Comparison of ENCODE assay signal across 8 cellular contexts in genomic region chr1:211323156-211324063, GRCh38. TPM values are rescaled to one million over a fixed set of nuclear protein-coding genes. Genes with fewer than 3 reads are reported as not detected.
DNase-seq lines count a peak whose midpoint lies in the region; ATAC-seq and TF ChIP-seq lines count a peak whose summit lies in the region.

No MANE protein-coding gene starts in this region.

- POLR2A ChIA-PET in Panc1 (lab: Charles Lee): no interaction called here

- BruUV-seq in Panc1 (replicated peaks; lab: Mats Ljungman, UMichigan): no TSS peak

- ATAC-seq in GM21737 (IDR thresholded peaks at IDR 0.05; ENCODE audit: unreplicated experiment): peak; percentile 50
- ATAC-seq in Panc1: peak; percentile 85
- ATAC-seq in sciatic nerve: peak; percentile 53

- no peaks in the 10 kb centered on the region for H3K9me3 ChIP-seq in Panc1 (ENCODE audit: control insufficient read depth, insufficient read depth, low read depth, low read length)

- intact Hi-C loops in Panc1 (cut with micrococcal nuclease; ENCODE audit: unreplicated experiment): loop anchor here (1.0 to 10.0 kb wide), 3 partner anchors 61 to 191 kb away; no protein-coding TSS in a partner anchor
- intact Hi-C loops in sciatic nerve (cut with DNase I): no loop called here

- H3K27me3 ChIP-seq in Panc1 (ENCODE audit: control insufficient read depth, insufficient read depth, low read length): no peaks in the 10 kb centered on the region

- peaks cover 7% of the 10 kb centered on the region for H3K4me1 ChIP-seq in Panc1 (ENCODE audit: control insufficient read depth, insufficient read depth, low read length)

- H3K36me3 ChIP-seq in Panc1 (ENCODE audit: control insufficient read depth, insufficient read depth, low read length): no peaks in the 10 kb centered on the region

- no peak overlapping the region for H3K27ac ChIP-seq in Panc1 (ENCODE audit: low read length)

- TF ChIP-seq CTCF in Panc1 (IDR thresholded peaks at IDR 0.05): peak; percentile 96

- DNase-seq in GM04504 (ENCODE audit: low read depth): peak; percentile 28
- DNase-seq in KG1 (lab: John Stamatoyannopoulos, UW): peak; percentile 68
- peak; percentile 60 for DNase-seq in Panc1 (ENCODE audit: low read depth, low spot score)
- DNase-seq in activated effector memory CD4-positive, alpha-beta T cell treated with Interleukin-2 at 50 U/mL for 16 hours: peak; percentile 50
- DNase-seq in glomerular visceral epithelial cell (ENCODE audit: extremely low spot score): peak; percentile 71
- no peak for DNase-seq in sciatic nerve (ENCODE audit: low spot score)
- no peak for DNase-seq in cerebellar nuclear complex (lab: John Stamatoyannopoulos, UW)

- no peak overlapping the region for H3K4me3 ChIP-seq in Panc1 (ENCODE audit: low read depth in 2 of 2, low read length in 2 of 2)

- CTCF ChIA-PET in Panc1 (lab: Charles Lee): interaction anchor here (0.6 to 1.6 kb wide), 3 partner anchors 33 to 190 kb away, joined by 3 to 6 read pairs (median 6); no protein-coding TSS in a partner anchor

- in situ Hi-C loops in Panc1 (cut with HindIII; ENCODE audit: low pct_unique_long_range_greater_than_20kb, low sequenced_read_pairs): no loop called here

RNA-seq across cellular contexts. Expression of gene TRAF5, which starts 3.2 kb away (rescaled TPM):
- total RNA-seq in Panc1 (2021; ENCODE audit: unreplicated experiment) (10.5 TPM), sciatic nerve (22.0 TPM)
- polyA plus RNA-seq in Panc1 (2012; ENCODE audit: insufficient read length): 5.8 TPM

Comparison
In these comparisons a context has a peak if more than half of its experiments do, and no peak if none do; other contexts are left out.
1. DNase-seq: peak in GM04504 (single experiment), KG1 (single experiment), Panc1 (single experiment), activated effector memory CD4-positive, alpha-beta T cell treated with Interleukin-2 at 50 U/mL for 16 hours (single experiment) and glomerular visceral epithelial cell (single experiment); none in sciatic nerve (single experiment) and cerebellar nuclear complex (0 of 2).
2. Peak in every context shown above with its lines, with median percentiles within 50 percentile points of each other: ATAC-seq.